Comparison of ENCODE assay signal across 9 cellular contexts in genomic region chr10:49161411-49161997, GRCh38. TPM values are rescaled to one million over a fixed set of nuclear protein-coding genes. Genes with fewer than 3 reads are reported as not detected.
DNase-seq lines count a peak whose midpoint lies in the region; ATAC-seq, FAIRE-seq and TF ChIP-seq lines count a peak whose summit lies in the region.
"Had no signal": no experiment of that assay in that cellular context is flagged by ENCODE, and none has a peak within 500 bp of the region (broad histone marks: within the 10 kb centered on the region; RNA-seq: fewer than 3 reads in every experiment).

No MANE protein-coding gene starts in this region.

- H3K9ac ChIP-seq in H1 (replicated peaks in 1 of 4; ENCODE audit: extremely low read depth in 1 of 4, low read depth in 3 of 4, low read length in 3 of 4), result no peak overlapping the region

- peak overlapping the region; percentile 75 for H2AFZ ChIP-seq in H1 (ENCODE audit: low read length)

- TF ChIP-seq POLR2A in H1 (IDR thresholded peaks at IDR 0.05; ENCODE audit: control extremely low read depth in 1 of 2, low read depth in 2 of 2, low read length in 2 of 2), result no peak

- H2BK12ac ChIP-seq in H1 (ENCODE audit: low read depth, low read length), result no peak overlapping the region; the same call in 1 of the 2 replicates

- no peaks in the 10 kb centered on the region for H3K23me2 ChIP-seq in H1 (ENCODE audit: low read depth, low read length)

- no peak overlapping the region for H2AK5ac ChIP-seq in H1 (ENCODE audit: low read depth, low read length)

- no peak overlapping the region for H3K4me2 ChIP-seq in DOHH2 (ENCODE audit: low read length)
- no peak overlapping the region for H3K4me2 ChIP-seq in H1 (ENCODE audit: insufficient read depth in 1 of 2, low read depth in 2 of 2, low read length in 2 of 2)

- H3K27ac ChIP-seq in DOHH2 (ENCODE audit: low read depth, low read length), result no peak overlapping the region
- no peak overlapping the region for H3K27ac ChIP-seq in H1 (ENCODE audit: low read depth, low read length)
- H3K27ac ChIP-seq in naive thymus-derived CD4-positive, alpha-beta T cell (ENCODE audit: low read depth, low read length), result no peak overlapping the region
- H3K27ac ChIP-seq: skin epidermis had no signal

- H3K27me3 Mint-ChIP-seq in naive thymus-derived CD4-positive, alpha-beta T cell, result peaks cover 0 to 12% (median 10%) of the 10 kb centered on the region in 5 donors

- no peak overlapping the region for H4K5ac ChIP-seq in H1 (ENCODE audit: insufficient read length, low read depth, low read length)

- H4K8ac ChIP-seq in H1 (ENCODE audit: extremely low read depth, insufficient read depth, low read length), result no peak overlapping the region

- peak; percentile 66 for FAIRE-seq in H1 (lab: Jason Lieb, UNC)

- peak; percentile 55 for ATAC-seq in naive thymus-derived CD4-positive, alpha-beta T cell
- ATAC-seq in HG03159 (IDR thresholded peaks at IDR 0.05; ENCODE audit: unreplicated experiment) (no peak), omental fat pad (ENCODE audit: low FRiP score) (no peak)

- no peaks in the 10 kb centered on the region for H3K9me2 ChIP-seq in DOHH2 (replicated peaks; ENCODE audit: control insufficient read depth, low read length)

- peak; percentile 44 for TF ChIP-seq CTCF in DOHH2 (IDR thresholded peaks at IDR 0.05; ENCODE audit: low read depth, low read length, poor library complexity, severe bottlenecking)
- peak in 2 of 3 experiments; percentile 46 to 59; a peak in 3 of 4 replicates for TF ChIP-seq CTCF in H1 (IDR thresholded peaks at IDR 0.05; ENCODE audit: control extremely low read depth in 1 of 3, insufficient read depth in 1 of 3, low read depth in 1 of 3, low read length in 3 of 3)
- no peak for TF ChIP-seq CTCF in omental fat pad (IDR thresholded peaks at IDR 0.05)

- no peak overlapping the region for H3K27ac Mint-ChIP-seq in naive thymus-derived CD4-positive, alpha-beta T cell

- H3K18ac ChIP-seq in H1 (ENCODE audit: extremely low read depth, low read length), result no peak overlapping the region

- no peaks in the 10 kb centered on the region for H3K9me3 ChIP-seq in DOHH2 (ENCODE audit: control insufficient read depth, insufficient read depth, low read length)
- no peaks in the 10 kb centered on the region for H3K9me3 ChIP-seq in H1 (ENCODE audit: insufficient read depth in 2 of 2, low read depth in 1 of 2, low read length in 1 of 2)
- H3K9me3 ChIP-seq in naive thymus-derived CD4-positive, alpha-beta T cell (ENCODE audit: control insufficient read depth in 2 of 3, low read length in 3 of 3), result no peaks in the 10 kb centered on the region

- H3K56ac ChIP-seq in H1 (replicated peaks; ENCODE audit: insufficient read length, low read depth, low read length), result no peak overlapping the region

- peaks cover 0 to 32% (median 8%) of the 10 kb centered on the region in 7 donors for H3K4me1 Mint-ChIP-seq in naive thymus-derived CD4-positive, alpha-beta T cell

- no peak for TF ChIP-seq EP300 in H1 (IDR thresholded peaks at IDR 0.05; ENCODE audit: borderline replicate concordance in 1 of 2, low read depth in 2 of 2, low read length in 2 of 2)

- intact Hi-C loops in naive thymus-derived CD4-positive, alpha-beta T cell (cut with micrococcal nuclease), result loop anchor here in 1 of 2 donors (10.0 kb wide), 1 partner anchor 353 kb away; no protein-coding TSS in a partner anchor

- no peak overlapping the region for H2BK120ac ChIP-seq in H1 (replicated peaks; ENCODE audit: low read depth, low read length)

- H3K27me3 ChIP-seq in DOHH2 (ENCODE audit: control insufficient read depth, low read length) (peaks cover 4% of the 10 kb centered on the region; the same call in 1 of the 2 replicates), H1 (replicated peaks in 1 of 4; ENCODE audit: control insufficient read depth in 3 of 4, extremely low read depth in 1 of 4, insufficient read depth in 3 of 4, low read length in 3 of 4) (no peaks in the 10 kb centered on the region)
- H3K27me3 ChIP-seq in naive thymus-derived CD4-positive, alpha-beta T cell (ENCODE audit: control insufficient read depth in 2 of 2, insufficient read depth in 2 of 2, low read length in 2 of 2), result no peaks in the 10 kb centered on the region

- 76% methylated on average over 8 of the region's 8 CpGs; no CpG with 5 or more reads in 1 of the 2 experiments for WGBS in H1 (ENCODE audit: extremely low coverage in 1 of 2, insufficient coverage in 1 of 2, insufficient read length in 1 of 2, insufficient replicate concordance in 2 of 2, low coverage in 1 of 2, low lambda C conversion rate in 2 of 2, missing lambda C conversion rate in 1 of 2), 2 experiments

- H2BK20ac ChIP-seq in H1 (ENCODE audit: low read length), result no peak overlapping the region; the same call in 1 of the 2 replicates

- H3K4ac ChIP-seq in H1 (replicated peaks; ENCODE audit: insufficient read length, low read depth, low read length), result no peak overlapping the region

- H2BK5ac ChIP-seq in H1 (ENCODE audit: low read depth, low read length), result no peak overlapping the region

- no peak overlapping the region for H3K4me3 ChIP-seq in DOHH2 (ENCODE audit: low read length)
- H3K4me3 ChIP-seq in H1 (ENCODE audit: extremely low read depth in 1 of 4, insufficient read depth in 2 of 4, low read depth in 3 of 4, low read length in 4 of 4), result no peak overlapping the region
- H3K4me3 ChIP-seq in naive thymus-derived CD4-positive, alpha-beta T cell (ENCODE audit: low read length), result no peak overlapping the region
- H3K4me3 ChIP-seq: skin epidermis had no signal

- no peaks in the 10 kb centered on the region for H4K20me1 ChIP-seq in DOHH2 (ENCODE audit: control insufficient read depth, insufficient read depth, low read depth, low read length)
- H4K20me1 ChIP-seq in H1 (replicated peaks in 1 of 2; ENCODE audit: control insufficient read depth in 1 of 2, insufficient read depth in 2 of 2, low read length in 2 of 2), result no peaks in the 10 kb centered on the region

- peak; percentile 45 to 57 for TF ChIP-seq RAD21 in H1 (IDR thresholded peaks at IDR 0.05 in 1 of 2, conservative IDR thresholded peaks at IDR 0.05 in 1 of 2; ENCODE audit: low read depth in 2 of 2, low read length in 2 of 2)

- H2BK15ac ChIP-seq in H1 (ENCODE audit: low read length), result peak overlapping the region; percentile 50; the same call in 1 of the 2 replicates

- no peak overlapping the region for H3K23ac ChIP-seq in H1 (ENCODE audit: insufficient read length)

- H3K4me3 Mint-ChIP-seq in naive thymus-derived CD4-positive, alpha-beta T cell, result no peak overlapping the region

- no peaks in the 10 kb centered on the region for H3K79me2 ChIP-seq in DOHH2 (ENCODE audit: control insufficient read depth, low read length)
- H3K79me2 ChIP-seq in H1 (ENCODE audit: control insufficient read depth in 1 of 2, insufficient read depth in 2 of 2, low read length in 2 of 2), result no peaks in the 10 kb centered on the region

- no peak overlapping the region for H3K14ac ChIP-seq in H1 (ENCODE audit: insufficient read length)

- H3F3A ChIP-seq in DOHH2 (ENCODE audit: control insufficient read depth, insufficient read depth), result no peaks in the 10 kb centered on the region

- H3K36me3 ChIP-seq in DOHH2 (ENCODE audit: control insufficient read depth, low read length), result no peaks in the 10 kb centered on the region
- H3K36me3 ChIP-seq in H1 (ENCODE audit: control insufficient read depth in 2 of 4, insufficient read depth in 4 of 4, low read length in 3 of 4), result no peaks in the 10 kb centered on the region
- no peaks in the 10 kb centered on the region for H3K36me3 ChIP-seq in naive thymus-derived CD4-positive, alpha-beta T cell (ENCODE audit: control insufficient read depth in 2 of 3, insufficient read depth in 3 of 3, low read length in 3 of 3)

- no peak overlapping the region for H4K91ac ChIP-seq in H1 (replicated peaks; ENCODE audit: insufficient read length, low read length)

- H3K4me1 ChIP-seq in DOHH2 (ENCODE audit: control insufficient read depth, low read length) (peaks cover 4% of the 10 kb centered on the region), H1 (replicated peaks in 1 of 4; ENCODE audit: control insufficient read depth in 3 of 4, insufficient read depth in 4 of 4, low read length in 3 of 4) (peaks cover 0 to 2% (median under 1%) of the 10 kb centered on the region in 4 experiments; a peak in 2 of 7 replicates)
- H3K4me1 ChIP-seq in naive thymus-derived CD4-positive, alpha-beta T cell (ENCODE audit: control insufficient read depth in 2 of 2, insufficient read depth in 2 of 2, low read length in 2 of 2), result no peaks in the 10 kb centered on the region

- peak; percentile 10 for DNase-seq in NCI-H526 treated with DMSO at 0.1 percent for 48 hours (lab: John Stamatoyannopoulos, UW)
- DNase-seq in H1 (ENCODE audit: low read depth in 1 of 2, low spot score in 2 of 2), result no peak
- DNase-seq in naive thymus-derived CD4-positive, alpha-beta T cell, result no peak
- no peak for DNase-seq in cerebellar nuclear complex (lab: John Stamatoyannopoulos, UW)
- no peak for DNase-seq in stimulated activated CD4-positive, alpha-beta T cell treated with anti-CD3 and anti-CD28 coated beads, Interleukin-2, amount 100 ng/mL, for 48 hours
- no peak for DNase-seq in omental fat pad (ENCODE audit: low spot score)

- no peaks in the 10 kb centered on the region for H3K79me1 ChIP-seq in H1 (ENCODE audit: low read depth, low read length)

- POLR2A ChIA-PET in H1 (lab: Charles Lee; ENCODE audit: partially characterized antibody), result no interaction called here
- POLR2A ChIA-PET in naive thymus-derived CD4-positive, alpha-beta T cell (lab: Charles Lee), result no interaction called here

- H3K9me3 Mint-ChIP-seq in naive thymus-derived CD4-positive, alpha-beta T cell, result peaks cover 0 to 1% (median 0%) of the 10 kb centered on the region in 11 donors

- CTCF ChIA-PET in H1 (lab: Charles Lee; ENCODE audit: partially characterized antibody), result interaction anchor here (0.6 to 5.5 kb wide), 33 partner anchors 9 to 554 kb away, joined by 3 to 49 read pairs (median 4); no protein-coding TSS in a partner anchor
- CTCF ChIA-PET in naive thymus-derived CD4-positive, alpha-beta T cell (lab: Charles Lee), result no interaction called here

- peaks cover 0 to 8% (median 0%) of the 10 kb centered on the region in 5 donors for H3K36me3 Mint-ChIP-seq in naive thymus-derived CD4-positive, alpha-beta T cell

RNA-seq across cellular contexts. Expression of gene TMEM273, which starts 26.7 kb away (rescaled TPM):
- total RNA-seq in H1 (2021; fragmentation: NEBNext Ultra II Directional; extraction: Animal tissue kit (Norgen Biotek cat#: 25700)), result not detected in 2 replicates
- not detected in 2 replicates for polyA plus RNA-seq in H1 (2011; rRNA removed)
- 0.14 TPM for polyA plus RNA-seq in H1 (2011; cell fraction: cytosol; rRNA removed)
- not detected for polyA plus RNA-seq in H1 (2011; cell fraction: nucleus; rRNA removed)
- not detected in 4 replicates for polyA plus RNA-seq in H1 (2012, experiment 1 of 2)
- not detected for polyA plus RNA-seq in H1 (2012, experiment 2 of 2)
- polyA plus RNA-seq in H1 (2013, experiment 1 of 2), result 0.02 TPM
- 0.07 TPM for polyA plus RNA-seq in H1 (2013, experiment 2 of 2)
- 0.16 TPM in 1 of 2 replicates, not detected in the other for polyA minus RNA-seq in H1 (2011; rRNA and poly(A)+ RNA removed)
- polyA minus RNA-seq in H1 (2011; cell fraction: cytosol; rRNA and poly(A)+ RNA removed), result not detected
- polyA minus RNA-seq in H1 (2011; cell fraction: nucleus; rRNA and poly(A)+ RNA removed), result not detected
- 10 to 100 TPM in 2 of 5 experiments, 1 to 10 TPM in 3; 1.1 to 20.2 (median 1.8) TPM for total RNA-seq in naive thymus-derived CD4-positive, alpha-beta T cell
- under 1 TPM in 1 of 2 donors, not detected in 1; 0.26 TPM for polyA plus RNA-seq in naive thymus-derived CD4-positive, alpha-beta T cell
- total RNA-seq in omental fat pad, result 10 to 100 TPM; 12.2 to 74.4 (median 34.1) TPM

RNA-seq across cellular contexts. Expression of gene FAM170B, which starts 27.7 kb away (rescaled TPM):
- total RNA-seq in H1 (2021; fragmentation: NEBNext Ultra II Directional; extraction: Animal tissue kit (Norgen Biotek cat#: 25700)), result not detected in 2 replicates
- polyA plus RNA-seq in H1 (2011; rRNA removed), result not detected in 2 replicates
- not detected for polyA plus RNA-seq in H1 (2011; cell fraction: cytosol; rRNA removed)
- not detected for polyA plus RNA-seq in H1 (2011; cell fraction: nucleus; rRNA removed)
- not detected in 4 replicates for polyA plus RNA-seq in H1 (2012, experiment 1 of 2)
- polyA plus RNA-seq in H1 (2012, experiment 2 of 2), result not detected
- polyA plus RNA-seq in H1 (2013, experiment 1 of 2), result not detected
- polyA plus RNA-seq in H1 (2013, experiment 2 of 2), result not detected
- not detected in 2 replicates for polyA minus RNA-seq in H1 (2011; rRNA and poly(A)+ RNA removed)
- not detected for polyA minus RNA-seq in H1 (2011; cell fraction: cytosol; rRNA and poly(A)+ RNA removed)
- polyA minus RNA-seq in H1 (2011; cell fraction: nucleus; rRNA and poly(A)+ RNA removed), result not detected
- total RNA-seq in naive thymus-derived CD4-positive, alpha-beta T cell, result under 1 TPM in 1 of 5 experiments, not detected in 4; 0.15 TPM
- polyA plus RNA-seq in naive thymus-derived CD4-positive, alpha-beta T cell, result not detected
- total RNA-seq in omental fat pad, result not detected

RNA-seq across cellular contexts. Expression of gene VSTM4, which starts 46.2 kb away (rescaled TPM):
- 0.69 and 0.73 TPM in 2 replicates for total RNA-seq in H1 (2021; fragmentation: NEBNext Ultra II Directional; extraction: Animal tissue kit (Norgen Biotek cat#: 25700))
- 0.48 and 0.63 TPM in 2 replicates for polyA plus RNA-seq in H1 (2011; rRNA removed)
- polyA plus RNA-seq in H1 (2011; cell fraction: cytosol; rRNA removed), result 0.50 TPM
- polyA plus RNA-seq in H1 (2011; cell fraction: nucleus; rRNA removed), result 0.70 TPM
- polyA plus RNA-seq in H1 (2012, experiment 1 of 2), result 0.56 to 0.81 TPM (median 0.68 TPM) in 4 replicates
- 0.21 TPM for polyA plus RNA-seq in H1 (2012, experiment 2 of 2)
- polyA plus RNA-seq in H1 (2013, experiment 1 of 2), result 0.65 TPM
- 0.66 TPM for polyA plus RNA-seq in H1 (2013, experiment 2 of 2)
- 0.54 and 1.2 TPM in 2 replicates for polyA minus RNA-seq in H1 (2011; rRNA and poly(A)+ RNA removed)
- polyA minus RNA-seq in H1 (2011; cell fraction: cytosol; rRNA and poly(A)+ RNA removed), result not detected
- 1.2 TPM for polyA minus RNA-seq in H1 (2011; cell fraction: nucleus; rRNA and poly(A)+ RNA removed)
- total RNA-seq in naive thymus-derived CD4-positive, alpha-beta T cell, result under 1 TPM in 1 of 5 experiments, not detected in 4; 0.12 TPM
- polyA plus RNA-seq in naive thymus-derived CD4-positive, alpha-beta T cell, result not detected
- 10 to 100 TPM; 11.8 to 26.2 (median 19.7) TPM for total RNA-seq in omental fat pad

Comparison
In these comparisons a context has a peak if more than half of its experiments do, and no peak if none do; other contexts are left out.
1. CTCF ChIP-seq: peak in DOHH2 (single experiment) and H1 (2 of 3); none in omental fat pad (0 of 3).